ENCODE assay signal across 1 cellular context in genomic region chr1:181133441-181133951, GRCh38.
A peak's percentile ranks its signal among the peaks of the same experiment; 100 is the strongest.
TF ChIP-seq lines count a peak whose summit lies in the region.

No MANE protein-coding gene starts in this region.

TF ChIP-seq in HepG2, 621 proteins besides CTCF, POLR2A, EP300 and RAD21 (continued from another document):
- TF ChIP-seq NPAS2 (CRISPR knock-in tag; IDR thresholded peaks at IDR 0.05; ENCODE audit: borderline replicate concordance): no peak
- no peak for TF ChIP-seq LRRFIP1 (CRISPR knock-in tag; conservative IDR thresholded peaks at IDR 0.05)
- TF ChIP-seq, protein P1, sequence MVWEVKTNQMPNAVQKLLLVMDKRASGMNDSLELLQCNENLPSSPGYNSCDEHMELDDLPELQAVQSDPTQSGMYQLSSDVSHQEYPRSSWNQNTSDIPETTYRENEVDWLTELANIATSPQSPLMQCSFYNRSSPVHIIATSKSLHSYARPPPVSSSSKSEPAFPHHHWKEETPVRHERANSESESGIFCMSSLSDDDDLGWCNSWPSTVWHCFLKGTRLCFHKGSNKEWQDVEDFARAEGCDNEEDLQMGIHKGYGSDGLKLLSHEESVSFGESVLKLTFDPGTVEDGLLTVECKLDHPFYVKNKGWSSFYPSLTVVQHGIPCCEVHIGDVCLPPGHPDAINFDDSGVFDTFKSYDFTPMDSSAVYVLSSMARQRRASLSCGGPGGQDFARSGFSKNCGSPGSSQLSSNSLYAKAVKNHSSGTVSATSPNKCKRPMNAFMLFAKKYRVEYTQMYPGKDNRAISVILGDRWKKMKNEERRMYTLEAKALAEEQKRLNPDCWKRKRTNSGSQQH (CRISPR knock-in tag; IDR thresholded peaks at IDR 0.05; ENCODE audit: low read depth): no peak
- TF ChIP-seq ZIK1 (CRISPR knock-in tag; IDR thresholded peaks at IDR 0.05; ENCODE audit: borderline replicate concordance, low read depth): no peak
- no peak; the same call in 1 of the 2 replicates for TF ChIP-seq ZNF563 (CRISPR knock-in tag; IDR thresholded peaks at IDR 0.05)
- TF ChIP-seq, protein P2, sequence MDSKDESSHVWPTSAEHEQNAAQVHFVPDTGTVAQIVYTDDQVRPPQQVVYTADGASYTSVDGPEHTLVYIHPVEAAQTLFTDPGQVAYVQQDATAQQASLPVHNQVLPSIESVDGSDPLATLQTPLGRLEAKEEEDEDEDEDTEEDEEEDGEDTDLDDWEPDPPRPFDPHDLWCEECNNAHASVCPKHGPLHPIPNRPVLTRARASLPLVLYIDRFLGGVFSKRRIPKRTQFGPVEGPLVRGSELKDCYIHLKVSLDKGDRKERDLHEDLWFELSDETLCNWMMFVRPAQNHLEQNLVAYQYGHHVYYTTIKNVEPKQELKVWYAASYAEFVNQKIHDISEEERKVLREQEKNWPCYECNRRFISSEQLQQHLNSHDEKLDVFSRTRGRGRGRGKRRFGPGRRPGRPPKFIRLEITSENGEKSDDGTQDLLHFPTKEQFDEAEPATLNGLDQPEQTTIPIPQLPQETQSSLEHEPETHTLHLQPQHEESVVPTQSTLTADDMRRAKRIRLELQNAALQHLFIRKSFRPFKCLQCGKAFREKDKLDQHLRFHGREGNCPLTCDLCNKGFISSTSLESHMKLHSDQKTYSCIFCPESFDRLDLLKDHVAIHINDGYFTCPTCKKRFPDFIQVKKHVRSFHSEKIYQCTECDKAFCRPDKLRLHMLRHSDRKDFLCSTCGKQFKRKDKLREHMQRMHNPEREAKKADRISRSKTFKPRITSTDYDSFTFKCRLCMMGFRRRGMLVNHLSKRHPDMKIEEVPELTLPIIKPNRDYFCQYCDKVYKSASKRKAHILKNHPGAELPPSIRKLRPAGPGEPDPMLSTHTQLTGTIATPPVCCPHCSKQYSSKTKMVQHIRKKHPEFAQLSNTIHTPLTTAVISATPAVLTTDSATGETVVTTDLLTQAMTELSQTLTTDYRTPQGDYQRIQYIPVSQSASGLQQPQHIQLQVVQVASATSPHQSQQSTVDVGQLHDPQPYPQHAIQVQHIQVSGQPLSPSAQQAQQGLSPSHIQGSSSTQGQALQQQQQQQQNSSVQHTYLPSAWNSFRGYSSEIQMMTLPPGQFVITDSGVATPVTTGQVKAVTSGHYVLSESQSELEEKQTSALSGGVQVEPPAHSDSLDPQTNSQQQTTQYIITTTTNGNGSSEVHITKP (CRISPR knock-in tag; IDR thresholded peaks at IDR 0.05; ENCODE audit: low read depth): peak; percentile 96
- TF ChIP-seq FOXA1 (IDR thresholded peaks at IDR 0.05): no peak
- peak; percentile 4; the same call in 1 of the 2 replicates for TF ChIP-seq FOXA1 (CRISPR knock-in tag; IDR thresholded peaks at IDR 0.05)
- no peak for TF ChIP-seq ZNF746 (CRISPR knock-in tag; IDR thresholded peaks at IDR 0.05)
- no peak for TF ChIP-seq MAFG (CRISPR knock-in tag; IDR thresholded peaks at IDR 0.05)
- TF ChIP-seq KLF16 (CRISPR knock-in tag; IDR thresholded peaks at IDR 0.05): peak in 1 of 2 experiments; percentile 64; a peak in 2 of 4 replicates
- TF ChIP-seq TFDP2 (CRISPR knock-in tag; IDR thresholded peaks at IDR 0.05): peak; percentile 41; the same call in 1 of the 2 replicates
- peak; percentile 77 for TF ChIP-seq NR2C2 (CRISPR knock-in tag; IDR thresholded peaks at IDR 0.05; ENCODE audit: borderline replicate concordance)
- TF ChIP-seq KDM5B (CRISPR knock-in tag; IDR thresholded peaks at IDR 0.05; ENCODE audit: borderline replicate concordance): peak; percentile 57; the same call in 1 of the 2 replicates
- TF ChIP-seq, protein P3, sequence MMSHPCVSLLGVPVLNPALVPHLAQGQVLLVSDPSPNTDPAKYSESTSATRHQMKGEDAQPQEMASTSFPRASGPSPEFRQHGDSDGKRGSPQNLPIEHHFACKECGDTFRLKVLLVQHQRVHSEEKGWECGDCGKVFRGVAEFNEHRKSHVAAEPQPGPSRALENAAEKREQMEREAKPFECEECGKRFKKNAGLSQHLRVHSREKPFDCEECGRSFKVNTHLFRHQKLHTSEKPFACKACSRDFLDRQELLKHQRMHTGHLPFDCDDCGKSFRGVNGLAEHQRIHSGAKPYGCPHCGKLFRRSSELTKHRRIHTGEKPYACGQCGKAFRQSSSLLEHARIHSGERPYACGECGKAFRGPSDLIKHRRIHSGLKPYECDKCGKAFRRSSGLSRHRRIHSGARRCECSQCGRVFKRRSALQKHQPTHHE (CRISPR knock-in tag; IDR thresholded peaks at IDR 0.05; ENCODE audit: borderline replicate concordance): no peak
- TF ChIP-seq ZNF160 (CRISPR knock-in tag; IDR thresholded peaks at IDR 0.05): no peak
- TF ChIP-seq FOXA3 (CRISPR knock-in tag; IDR thresholded peaks at IDR 0.05): peak; percentile 60
- TF ChIP-seq ZNF382 (CRISPR knock-in tag; IDR thresholded peaks at IDR 0.05; ENCODE audit: borderline replicate concordance): no peak
- peak; percentile 55 for TF ChIP-seq ZFX (CRISPR knock-in tag; IDR thresholded peaks at IDR 0.05; ENCODE audit: low read depth)
- TF ChIP-seq ZNF713 (CRISPR knock-in tag; IDR thresholded peaks at IDR 0.05): no peak
- no peak for TF ChIP-seq ZNF7 (CRISPR knock-in tag; IDR thresholded peaks at IDR 0.05)
- TF ChIP-seq FOXJ3 (CRISPR knock-in tag; IDR thresholded peaks at IDR 0.05; ENCODE audit: borderline replicate concordance): no peak
- TF ChIP-seq SAP130 (CRISPR knock-in tag; IDR thresholded peaks at IDR 0.05; ENCODE audit: low read depth): peak; percentile 60; the same call in 1 of the 2 replicates
- TF ChIP-seq, protein P4, sequence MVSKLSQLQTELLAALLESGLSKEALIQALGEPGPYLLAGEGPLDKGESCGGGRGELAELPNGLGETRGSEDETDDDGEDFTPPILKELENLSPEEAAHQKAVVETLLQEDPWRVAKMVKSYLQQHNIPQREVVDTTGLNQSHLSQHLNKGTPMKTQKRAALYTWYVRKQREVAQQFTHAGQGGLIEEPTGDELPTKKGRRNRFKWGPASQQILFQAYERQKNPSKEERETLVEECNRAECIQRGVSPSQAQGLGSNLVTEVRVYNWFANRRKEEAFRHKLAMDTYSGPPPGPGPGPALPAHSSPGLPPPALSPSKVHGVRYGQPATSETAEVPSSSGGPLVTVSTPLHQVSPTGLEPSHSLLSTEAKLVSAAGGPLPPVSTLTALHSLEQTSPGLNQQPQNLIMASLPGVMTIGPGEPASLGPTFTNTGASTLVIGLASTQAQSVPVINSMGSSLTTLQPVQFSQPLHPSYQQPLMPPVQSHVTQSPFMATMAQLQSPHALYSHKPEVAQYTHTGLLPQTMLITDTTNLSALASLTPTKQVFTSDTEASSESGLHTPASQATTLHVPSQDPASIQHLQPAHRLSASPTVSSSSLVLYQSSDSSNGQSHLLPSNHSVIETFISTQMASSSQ (IDR thresholded peaks at IDR 0.05; ENCODE audit: low read depth): 0 out of 2 replicates have a peak, but pooled peaks have one; percentile 12
- TF ChIP-seq, protein P4 (CRISPR knock-in tag; IDR thresholded peaks at IDR 0.05; ENCODE audit: borderline replicate concordance): 0 out of 2 replicates have a peak, but pooled peaks have one; percentile 32
- no peak for TF ChIP-seq SIN3B (IDR thresholded peaks at IDR 0.05; ENCODE audit: low read length)
- TF ChIP-seq ZNF235 (CRISPR knock-in tag; IDR thresholded peaks at IDR 0.05; ENCODE audit: borderline replicate concordance): 0 out of 2 replicates have a peak, but pooled peaks have one; percentile 52
- no peak for TF ChIP-seq ZNF879 (CRISPR knock-in tag; IDR thresholded peaks at IDR 0.05)
